ENCODE assay signal across 1 cellular context in genomic region chr18:27887287-27887686, GRCh38.
TF ChIP-seq lines count a peak whose summit lies in the region.

No MANE protein-coding gene starts in this region.

TF ChIP-seq in HCT116, 20 proteins besides CTCF, POLR2A, EP300 and RAD21 (continued from another document):
- TF ChIP-seq REST (IDR thresholded peaks at IDR 0.05; ENCODE audit: low read depth) (no peak), SP1 (IDR thresholded peaks at IDR 0.05; ENCODE audit: low read depth) (no peak), YY1 (IDR thresholded peaks at IDR 0.05; ENCODE audit: extremely low read depth, insufficient replicate concordance, low read depth, low read length) (no peak), JUND (IDR thresholded peaks at IDR 0.05) (no peak)
